Comparison of ENCODE assay signal across 31 cellular contexts in the genomic region with DNA sequence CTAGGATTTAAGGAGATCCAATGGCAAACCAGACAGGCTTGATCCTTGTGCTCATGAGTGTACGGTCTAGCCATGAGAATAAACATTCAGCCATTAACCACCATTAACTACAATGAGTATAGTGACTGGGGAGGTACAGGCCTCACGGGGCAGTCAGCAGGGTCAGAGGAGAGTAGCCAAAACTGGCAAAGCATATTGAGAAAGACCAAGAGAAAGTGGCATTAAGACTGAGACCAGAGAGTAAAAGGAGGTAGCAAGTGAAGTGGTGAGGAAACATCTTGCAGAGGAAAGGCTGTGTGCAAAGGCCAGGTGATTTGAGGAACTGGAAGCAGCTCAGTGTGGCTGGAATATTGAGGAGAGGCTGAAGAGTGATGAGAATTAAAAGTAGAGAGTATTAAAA.
"Had no signal": no experiment of that assay in that cellular context is flagged by ENCODE, and none has a peak within 500 bp of the region (broad histone marks: within the 10 kb centered on the region; RNA-seq: fewer than 3 reads in every experiment).

No MANE protein-coding gene starts in this region.

- ATAC-seq: body of pancreas; foreskin keratinocyte; heart left ventricle; left colon; pancreas; sciatic nerve; stimulated activated naive CD8-positive, alpha-beta T cell treated with anti-CD3 and anti-CD28 coated beads, Interleukin-15, Interleukin-2, amounts not matched to agents 100 U/mL and 50 U/mL, for 24 hours had no signal

- H3K27ac Mint-ChIP-seq: activated naive CD8-positive, alpha-beta T cell; immature natural killer cell; mesothelial cell of epicardium; naive B cell; type B pancreatic cell had no signal

- H3K9me3 Mint-ChIP-seq: immature natural killer cell had no signal

- DNase-seq: activated CD4-positive, alpha-beta T cell treated with anti-CD3 and anti-CD28 coated beads for 4 hours; activated CD4-positive, alpha-beta T cell treated with anti-CD3 and anti-CD28 coated beads, Interleukin-2, amount 50 U/mL, for 4 hours; activated effector memory CD4-positive, alpha-beta T cell treated with Interleukin-2 at 50 U/mL for 16 hours; activated naive CD4-positive, alpha-beta T cell treated with Interleukin-2 at 50 U/mL for 16 hours; anterior cingulate cortex; body of pancreas; dermis blood vessel endothelial cell; effector CD4-positive, alpha-beta T cell; foreskin keratinocyte; heart left ventricle; hypothalamus; immature natural killer cell; kidney; left colon; naive B cell; nucleus accumbens; pancreas; retina; stimulated activated CD4-positive, alpha-beta T cell treated with anti-CD3 and anti-CD28 coated beads, Interleukin-12 subunit alpha, Interleukin-12 subunit beta, amount 100 ng/mL, for 4 hours; stimulated activated CD4-positive, alpha-beta T cell treated with anti-CD3 and anti-CD28 coated beads, Interleukin-4, amount 100 ng/mL, for 1 hour; stimulated activated naive CD8-positive, alpha-beta T cell treated with anti-CD3 and anti-CD28 coated beads, Interleukin-15, Interleukin-2, amounts not matched to agents 100 U/mL and 50 U/mL, for 24 hours had no signal

- H3K9me3 ChIP-seq: body of pancreas, esophagus muscularis mucosa, heart left ventricle, pancreas, prostate gland, thoracic aorta, vagina had no signal

- H3K4me3 ChIP-seq: body of pancreas, esophagus muscularis mucosa, heart left ventricle, pancreas, prostate gland, skin epidermis, thoracic aorta, vagina had no signal

- H3K27ac ChIP-seq: body of pancreas, esophagus muscularis mucosa, foreskin keratinocyte, heart left ventricle, pancreas, prostate gland, skin epidermis, thoracic aorta, vagina, VCaP had no signal

- H3K36me3 Mint-ChIP-seq: activated naive CD8-positive, alpha-beta T cell; immature natural killer cell; mesothelial cell of epicardium; naive B cell; type B pancreatic cell had no signal

- H3K4me1 Mint-ChIP-seq: immature natural killer cell, mesothelial cell of epicardium, naive B cell had no signal

- H3K4me3 Mint-ChIP-seq: activated naive CD8-positive, alpha-beta T cell; immature natural killer cell; mesothelial cell of epicardium; naive B cell; type B pancreatic cell had no signal

- H3K4me1 ChIP-seq: body of pancreas, esophagus muscularis mucosa, foreskin keratinocyte, heart left ventricle, pancreas, prostate gland, vagina had no signal

- H3K36me3 ChIP-seq: esophagus muscularis mucosa, heart left ventricle, pancreas, prostate gland, thoracic aorta, vagina had no signal

- H3K27me3 Mint-ChIP-seq: activated naive CD8-positive, alpha-beta T cell; naive B cell had no signal

- H3K27me3 ChIP-seq: body of pancreas, esophagus muscularis mucosa, foreskin keratinocyte, heart left ventricle, pancreas, vagina had no signal
